8 cellular contexts compared by ENCODE assay signal in the genomic region with DNA sequence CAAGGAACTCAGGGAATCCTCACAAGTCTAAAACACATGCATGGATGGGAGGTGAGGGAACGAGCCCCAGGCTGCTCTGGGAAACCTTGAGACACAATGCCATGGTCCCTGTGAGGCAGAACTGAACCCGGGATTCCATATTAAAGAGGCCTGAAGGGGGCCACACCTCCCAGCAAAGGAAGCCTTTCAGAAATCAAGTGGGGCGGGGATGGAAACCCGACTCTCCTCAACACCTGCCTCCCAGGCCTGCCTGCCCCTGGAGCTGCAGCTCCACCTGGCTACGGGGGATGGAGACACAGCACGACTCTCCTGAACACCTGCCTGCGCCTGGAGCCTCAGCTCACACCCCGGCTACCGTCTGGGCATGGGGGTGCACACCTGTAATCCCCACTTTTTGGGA.
DNase-seq lines count a peak whose midpoint lies in the region; ATAC-seq and TF ChIP-seq lines count a peak whose summit lies in the region.
"Not testable (repeated sequence)": the region's sequence is repeated elsewhere in the genome, so short reads cannot be mapped to it uniquely, and the experiment has no call there.

No MANE protein-coding gene starts in this region.

- TF ChIP-seq EP300 in upper lobe of left lung (IDR thresholded peaks at IDR 0.05): not testable (repeated sequence)

- intact Hi-C loops in left colon (cut with DNase I, micrococcal nuclease): not testable (repeated sequence)

- TF ChIP-seq POLR2A in upper lobe of left lung (IDR thresholded peaks at IDR 0.05): not testable (repeated sequence)

- H3K4me3 ChIP-seq in HUES64 (ENCODE audit: low read length); upper lobe of left lung: not testable (repeated sequence)

- 60% methylated on average over 7 of the region's 9 CpGs for WGBS in HUES64
- 51 to 54% methylated on average over 5 to 7 of the region's 9 CpGs for WGBS in upper lobe of left lung, 2 donors

- TF ChIP-seq CTCF in upper lobe of left lung (IDR thresholded peaks at IDR 0.05): peak in 5 of 6 experiments; percentile 12 to 63 (median 59)

- H3K9me3 ChIP-seq in HUES64 (ENCODE audit: insufficient read depth, low read depth, low read length); upper lobe of left lung: not testable (repeated sequence)

- not testable (repeated sequence) for H3K27me3 ChIP-seq in HUES64 (ENCODE audit: insufficient read depth, low read length); upper lobe of left lung

- peak; percentile 93 for ATAC-seq in left colon
- peak; percentile 55 to 74 for ATAC-seq in upper lobe of left lung (ENCODE audit: low FRiP score in 2 of 2)

- peaks cover 18% of the 10 kb centered on the region for H3K4me1 ChIP-seq in HUES64 (ENCODE audit: insufficient read depth, low read length)
- not testable (repeated sequence) for H3K4me1 ChIP-seq in upper lobe of left lung

- DNase-seq in DMS79 treated with DMSO at 0.1 percent for 48 hours (lab: John Stamatoyannopoulos, UW) (peak; percentile 79), NCI-H1694 treated with DMSO at 0.1 percent for 48 hours (lab: John Stamatoyannopoulos, UW) (peak; percentile 8), NCI-H526 (lab: John Stamatoyannopoulos, UW) (peak; percentile 19 to 67), SIG-M5 treated with dmso at 0.1 percent for 504 hours (lab: John Stamatoyannopoulos, UW; ENCODE audit: unreplicated experiment) (peak; percentile 37), dermis blood vessel endothelial cell (peak; percentile 6), left colon (peak in 1 of 2 donors; percentile 53), upper lobe of left lung (peak; percentile 56 to 79)

- not testable (repeated sequence) for H3K36me3 ChIP-seq in HUES64 (ENCODE audit: insufficient read depth, low read length); upper lobe of left lung

- not testable (repeated sequence) for H3K9ac ChIP-seq in HUES64 (ENCODE audit: low read depth, low read length)

- peak overlapping the region; percentile 2; the same call in 1 of the 2 replicates for H3K27ac ChIP-seq in HUES64 (ENCODE audit: low read depth, low read length)
- H3K27ac ChIP-seq in upper lobe of left lung: not testable (repeated sequence)
